ENCODE assay signal across 8 cellular contexts in the genomic region with DNA sequence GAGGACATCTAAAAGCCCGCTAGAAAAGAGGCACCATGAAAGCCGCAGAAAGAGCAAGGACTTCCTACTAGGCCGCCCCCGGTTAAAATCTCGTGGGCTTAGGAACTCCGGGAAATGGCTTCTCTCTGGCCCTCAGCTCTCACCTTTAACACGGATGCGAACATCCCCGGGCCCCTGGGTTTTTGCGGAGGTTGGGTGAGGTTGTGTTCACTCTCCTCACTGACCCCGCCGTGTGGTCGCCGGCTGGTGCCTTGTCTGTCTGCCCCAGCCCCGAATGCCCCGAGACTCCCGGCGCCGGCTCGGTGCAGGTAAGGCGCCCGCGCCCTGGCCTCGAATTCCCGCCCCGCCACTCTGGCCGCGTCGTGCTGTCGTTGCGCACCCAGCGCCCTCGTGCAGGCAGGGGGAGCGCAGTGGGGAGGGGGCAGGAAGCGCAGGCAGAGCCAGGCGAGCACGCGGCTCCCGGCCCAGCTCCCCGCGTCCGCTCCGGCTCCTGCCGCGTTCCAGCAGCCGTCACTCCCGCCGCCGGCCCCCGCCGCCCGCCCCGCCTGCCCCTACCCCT. TPM values are rescaled to one million over a fixed set of nuclear protein-coding genes. Genes with fewer than 3 reads are reported as not detected.
A peak's percentile ranks its signal among the peaks of the same experiment; 100 is the strongest.
DNase-seq lines count a peak whose midpoint lies in the region; ATAC-seq and TF ChIP-seq lines count a peak whose summit lies in the region.

A gene (plus strand): TSS at position 437 of the 559 bp plus-strand sequence. CDS start 326 bp downstream, outside the sequence.

- ATAC-seq in activated CD8-positive, alpha-beta T cell treated with anti-CD3 and anti-CD28 coated beads for 36 hours: peak; percentile 21
- ATAC-seq in natural killer cell treated with Interleukin-12 subunit alpha and Interleukin-12 subunit beta and Interleukin-15 and Interleukin-18, amount 100 ng/mL, for 72 hours: peak; percentile 70 to 73
- ATAC-seq in GM18909 (IDR thresholded peaks at IDR 0.05; ENCODE audit: poor library complexity, unreplicated experiment): no peak

- no peaks in the 10 kb centered on the region for H3K9me3 ChIP-seq in HUES64 (ENCODE audit: insufficient read depth, low read depth, low read length)
- no peaks in the 10 kb centered on the region for H3K9me3 ChIP-seq in endocrine pancreas (ENCODE audit: control insufficient read depth, low read length)
- H3K9me3 ChIP-seq in thymus (ENCODE audit: control insufficient read depth): no peaks in the 10 kb centered on the region

- H3K9ac ChIP-seq in HUES64 (ENCODE audit: low read depth, low read length) (peak within 1 kb of the TSS; percentile 45), endocrine pancreas (ENCODE audit: control insufficient read depth, insufficient read depth, low read length) (peak within 1 kb of the TSS; percentile 54)

- CTCF ChIA-PET in activated CD8-positive, alpha-beta T cell treated with anti-CD3 and anti-CD28 coated beads for 36 hours (lab: Charles Lee): interaction anchor here (1.2 to 1.8 kb wide), 2 partner anchors 31 to 53 kb away, joined by 3 to 6 read pairs; no protein-coding TSS in a partner anchor

- H3K4me1 Mint-ChIP-seq in activated CD8-positive, alpha-beta T cell treated with anti-CD3 and anti-CD28 coated beads for 36 hours (ENCODE audit: low read depth): peaks cover 59% of the 10 kb centered on the region
- peaks cover 58% of the 10 kb centered on the region in 2 donors for H3K4me1 Mint-ChIP-seq in natural killer cell treated with Interleukin-12 subunit alpha and Interleukin-12 subunit beta and Interleukin-15 and Interleukin-18, amount 100 ng/mL, for 72 hours (ENCODE audit: low read depth in 2 of 2)

- intact Hi-C loops in activated CD8-positive, alpha-beta T cell treated with anti-CD3 and anti-CD28 coated beads for 36 hours (cut with micrococcal nuclease): no loop called here

- H3K4me1 ChIP-seq in ACC112 (ENCODE audit: control insufficient read depth, insufficient read depth, low read length, unreplicated experiment) (no peaks in the 10 kb centered on the region), HUES64 (ENCODE audit: insufficient read depth, low read length) (peaks cover 4% of the 10 kb centered on the region; the same call in 1 of the 2 replicates), endocrine pancreas (ENCODE audit: control insufficient read depth, insufficient read depth, low read length) (no peaks in the 10 kb centered on the region), thymus (ENCODE audit: control insufficient read depth, insufficient read depth, low read length) (peaks cover 12% of the 10 kb centered on the region)

- no peaks in the 10 kb centered on the region for H3K27me3 Mint-ChIP-seq in activated CD8-positive, alpha-beta T cell treated with anti-CD3 and anti-CD28 coated beads for 36 hours
- H3K27me3 Mint-ChIP-seq in natural killer cell treated with Interleukin-12 subunit alpha and Interleukin-12 subunit beta and Interleukin-15 and Interleukin-18, amount 100 ng/mL, for 72 hours: no peaks in the 10 kb centered on the region

- POLR2A ChIA-PET in activated CD8-positive, alpha-beta T cell treated with anti-CD3 and anti-CD28 coated beads for 36 hours (lab: Charles Lee): interaction anchor here (0.6 to 3.2 kb wide), 20 partner anchors 8 to 1991 kb away, joined by 3 to 20 read pairs (median 4); a partner anchor contains a TSS

- H3K27me3 ChIP-seq in ACC112 (ENCODE audit: insufficient read depth, low read length) (peaks cover 35% of the 10 kb centered on the region), HUES64 (ENCODE audit: insufficient read depth, low read length) (peaks cover 52% of the 10 kb centered on the region), endocrine pancreas (ENCODE audit: control insufficient read depth, insufficient read depth, low read length) (peaks cover 5% of the 10 kb centered on the region), thymus (ENCODE audit: control insufficient read depth, insufficient read depth) (peaks cover 2% of the 10 kb centered on the region)

- H3K79me2 ChIP-seq in ACC112 (ENCODE audit: control insufficient read depth, insufficient read depth, low read length, unreplicated experiment): no peaks in the 10 kb centered on the region

- no peak within 1 kb of the TSS for H2AFZ ChIP-seq in ACC112 (ENCODE audit: low read length, unreplicated experiment)

- DNase-seq in activated CD8-positive, alpha-beta T cell treated with anti-CD3 and anti-CD28 coated beads for 36 hours: peak; percentile 67
- peak; percentile 65 for DNase-seq in natural killer cell treated with Interleukin-12 subunit alpha and Interleukin-12 subunit beta and Interleukin-15 and Interleukin-18, amount 100 ng/mL, for 72 hours (ENCODE audit: low spot score)
- no peak for DNase-seq in NCI-H2107 (lab: John Stamatoyannopoulos, UW)

- peak within 1 kb of the TSS; percentile 84 for H3K4me3 Mint-ChIP-seq in activated CD8-positive, alpha-beta T cell treated with anti-CD3 and anti-CD28 coated beads for 36 hours
- H3K4me3 Mint-ChIP-seq in natural killer cell treated with Interleukin-12 subunit alpha and Interleukin-12 subunit beta and Interleukin-15 and Interleukin-18, amount 100 ng/mL, for 72 hours: peak within 1 kb of the TSS; percentile 89

- H3K36me3 ChIP-seq in ACC112 (ENCODE audit: insufficient read depth, low read length): no peaks in the 10 kb centered on the region
- H3K36me3 ChIP-seq in HUES64 (ENCODE audit: insufficient read depth, low read length): no peaks in the 10 kb centered on the region
- H3K36me3 ChIP-seq in endocrine pancreas (ENCODE audit: control insufficient read depth, insufficient read depth, low read length): no peaks in the 10 kb centered on the region
- H3K36me3 ChIP-seq in thymus (ENCODE audit: control insufficient read depth, insufficient read depth): no peaks in the 10 kb centered on the region

- H3K36me3 Mint-ChIP-seq in activated CD8-positive, alpha-beta T cell treated with anti-CD3 and anti-CD28 coated beads for 36 hours (ENCODE audit: low read depth): peaks cover 10% of the 10 kb centered on the region
- no peaks in the 10 kb centered on the region for H3K36me3 Mint-ChIP-seq in natural killer cell treated with Interleukin-12 subunit alpha and Interleukin-12 subunit beta and Interleukin-15 and Interleukin-18, amount 100 ng/mL, for 72 hours

- H3K27ac Mint-ChIP-seq in activated CD8-positive, alpha-beta T cell treated with anti-CD3 and anti-CD28 coated beads for 36 hours: peak within 1 kb of the TSS; percentile 95
- H3K27ac Mint-ChIP-seq in natural killer cell treated with Interleukin-12 subunit alpha and Interleukin-12 subunit beta and Interleukin-15 and Interleukin-18, amount 100 ng/mL, for 72 hours: peak within 1 kb of the TSS; percentile 92 to 99

- H3K9me3 Mint-ChIP-seq in activated CD8-positive, alpha-beta T cell treated with anti-CD3 and anti-CD28 coated beads for 36 hours: no peaks in the 10 kb centered on the region
- H3K9me3 Mint-ChIP-seq in natural killer cell treated with Interleukin-12 subunit alpha and Interleukin-12 subunit beta and Interleukin-15 and Interleukin-18, amount 100 ng/mL, for 72 hours: no peaks in the 10 kb centered on the region

- no peak for TF ChIP-seq CTCF in activated CD8-positive, alpha-beta T cell treated with anti-CD3 and anti-CD28 coated beads for 36 hours (IDR thresholded peaks at IDR 0.05)

- H3K4me3 ChIP-seq in ACC112 (ENCODE audit: low read depth, low read length) (peak within 1 kb of the TSS; percentile 66), HUES64 (ENCODE audit: low read length) (peak within 1 kb of the TSS; percentile 47), endocrine pancreas (ENCODE audit: control insufficient read depth, insufficient read depth, low read length) (no peak within 1 kb of the TSS), thymus (ENCODE audit: low read length) (peak within 1 kb of the TSS; percentile 56)

- H3K27ac ChIP-seq in ACC112 (ENCODE audit: low read depth, low read length): no peak within 1 kb of the TSS
- no peak within 1 kb of the TSS for H3K27ac ChIP-seq in HUES64 (ENCODE audit: low read depth, low read length)
- no peak within 1 kb of the TSS for H3K27ac ChIP-seq in thymus (ENCODE audit: low read depth)

- WGBS in HUES64: 8% methylated on average over 53 of the region's 53 CpGs
- WGBS in thymus: 12% methylated on average over 53 of the region's 53 CpGs

RNA-seq across cellular contexts. Expression of the gene that starts here (rescaled TPM):
- 0.85 TPM for polyA plus RNA-seq in HUES64 (2013, experiment 1 of 2)
- polyA plus RNA-seq in HUES64 (2013, experiment 2 of 2): 0.76 TPM
- 10 to 100 TPM; 14.6 to 16.2 TPM for total RNA-seq in activated CD8-positive, alpha-beta T cell treated with anti-CD3 and anti-CD28 coated beads for 36 hours
- total RNA-seq in natural killer cell treated with Interleukin-12 subunit alpha and Interleukin-12 subunit beta and Interleukin-15 and Interleukin-18, amount 100 ng/mL, for 72 hours: 1 to 10 TPM; 2.8 to 5.3 TPM
- 2.6 TPM for polyA plus RNA-seq in thymus
